11 cellular contexts compared by ENCODE assay signal in the genomic region with DNA sequence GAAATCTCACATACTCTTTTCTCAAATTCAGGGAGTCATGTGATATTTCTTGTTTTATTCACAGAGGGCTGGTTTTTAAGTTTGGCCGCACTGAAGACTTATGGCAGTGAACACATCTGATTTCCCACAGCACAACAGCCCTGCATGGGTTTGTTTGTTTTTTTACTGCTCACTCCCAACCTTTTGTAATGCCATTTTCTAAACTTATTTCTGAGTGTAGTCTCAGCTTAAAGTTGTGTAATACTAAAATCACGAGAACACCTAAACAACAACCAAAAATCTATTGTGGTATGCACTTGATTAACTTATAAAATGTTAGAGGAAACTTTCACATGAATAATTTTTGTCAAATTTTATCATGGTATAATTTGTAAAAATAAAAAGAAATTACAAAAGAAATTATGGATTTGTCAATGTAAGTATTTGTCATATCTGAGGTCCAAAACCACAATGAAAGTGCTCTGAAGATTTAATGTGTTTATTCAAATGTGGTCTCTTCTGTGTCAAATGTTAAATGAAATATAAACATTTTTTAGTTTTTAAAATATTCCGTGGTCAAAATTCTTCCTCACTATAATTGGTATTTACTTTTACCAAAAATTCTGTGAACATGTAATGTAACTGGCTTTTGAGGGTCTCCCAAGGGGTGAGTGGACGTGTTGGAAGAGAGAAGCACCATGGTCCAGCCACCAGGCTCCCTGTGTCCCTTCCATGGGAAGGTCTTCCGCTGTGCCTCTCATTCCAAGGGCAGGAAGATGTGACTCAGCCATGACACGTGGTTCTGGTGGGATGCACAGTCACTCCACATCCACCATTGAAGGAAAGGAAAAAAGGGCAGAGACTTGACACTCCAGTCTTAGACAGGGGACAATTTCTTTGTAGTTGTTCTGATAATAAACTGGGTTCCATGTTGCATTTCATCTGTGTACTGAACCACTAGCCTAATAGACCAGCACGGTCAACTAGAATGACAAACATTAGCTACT. TPM values are rescaled to one million over a fixed set of nuclear protein-coding genes. Genes with fewer than 3 reads are reported as not detected.
A peak's percentile ranks its signal among the peaks of the same experiment; 100 is the strongest.
DNase-seq lines count a peak whose midpoint lies in the region; ATAC-seq and TF ChIP-seq lines count a peak whose summit lies in the region.
"Had no signal": no experiment of that assay in that cellular context is flagged by ENCODE, and none has a peak within 500 bp of the region (broad histone marks: within the 10 kb centered on the region; RNA-seq: fewer than 3 reads in every experiment).

No MANE protein-coding gene starts in this region.

- H3K9ac ChIP-seq in H9 (ENCODE audit: extremely low read depth, insufficient read length, low read length) = no peak overlapping the region

- no peak overlapping the region for H2BK20ac ChIP-seq in H9 (ENCODE audit: low read depth, low read length, poor library complexity, severe bottlenecking)

- H2BK120ac ChIP-seq in H9 (ENCODE audit: low read depth, low read length, poor library complexity, severe bottlenecking) = no peak overlapping the region

- no peak overlapping the region for H3K27ac ChIP-seq in H9 (ENCODE audit: insufficient read length, low read depth, low read length)

- no CpG with 5 or more reads among the region's 7 CpGs for WGBS in H9 (ENCODE audit: extremely low coverage, insufficient read length, low lambda C conversion rate)

- H3K27ac Mint-ChIP-seq in H9 = no peak overlapping the region; a peak in 1 of 7 replicates
- H3K27ac Mint-ChIP-seq: activated naive CD8-positive, alpha-beta T cell treated with anti-CD3 and anti-CD28 coated beads, Interleukin-2, amount 10 ng/mL, durations not matched to agents 7 days and 5 days had no signal

- peak; percentile 65 for DNase-seq in AG08395 (ENCODE audit: low spot score)
- peak; percentile 73 for DNase-seq in HS-27A (ENCODE audit: low read depth)
- peak; percentile 73 for DNase-seq in astrocyte of the hippocampus (ENCODE audit: low read depth, low spot score)
- peak; percentile 55 to 78 for DNase-seq in lung microvascular endothelial cell (ENCODE audit: low read depth in 2 of 2)
- no peak for DNase-seq in GDM1 (lab: John Stamatoyannopoulos, UW)
- DNase-seq in H9 = no peak
- DNase-seq in left lobe of liver (ENCODE audit: low spot score) = no peak
- no peak for DNase-seq in activated gamma-delta T cell (lab: John Stamatoyannopoulos, UW)
- DNase-seq: activated naive CD8-positive, alpha-beta T cell treated with anti-CD3 and anti-CD28 coated beads, Interleukin-2, amount 10 ng/mL, durations not matched to agents 7 days and 5 days; natural killer cell; NCI-H526 treated with DMSO at 0.1 percent for 48 hours had no signal

- H3K56ac ChIP-seq in H9 (ENCODE audit: insufficient read length, low read depth, low read length) = no peak overlapping the region

- no peak overlapping the region for H2AFZ ChIP-seq in H9 (ENCODE audit: low read length)

- no peak overlapping the region for H4K91ac ChIP-seq in H9 (ENCODE audit: insufficient read length, low read depth, low read length)

- H3K4me3 Mint-ChIP-seq in H9 = no peak overlapping the region
- H3K4me3 Mint-ChIP-seq: activated naive CD8-positive, alpha-beta T cell treated with anti-CD3 and anti-CD28 coated beads, Interleukin-2, amount 10 ng/mL, durations not matched to agents 7 days and 5 days; natural killer cell had no signal

- no peaks in the 10 kb centered on the region for H3K4me1 ChIP-seq in H9 (ENCODE audit: insufficient read depth, low read length)

- no peak overlapping the region for H3K14ac ChIP-seq in H9 (ENCODE audit: insufficient read depth, low read length)

- no peak for TF ChIP-seq CTCF in H9 (conservative IDR thresholded peaks at IDR 0.05)

- no peak overlapping the region for H3T11ph ChIP-seq in H9 (ENCODE audit: low read length)

- no peak overlapping the region for H4K5ac ChIP-seq in H9 (ENCODE audit: insufficient read length, low read depth, low read length)

- no peaks in the 10 kb centered on the region for H3K27me3 ChIP-seq in H9 (ENCODE audit: insufficient read depth, low read length)

- no peak for ATAC-seq in left lobe of liver
- ATAC-seq: natural killer cell had no signal

- no peaks in the 10 kb centered on the region for H3K79me2 ChIP-seq in H9 (ENCODE audit: insufficient read depth, low read length)

- H2AK5ac ChIP-seq in H9 (ENCODE audit: insufficient read length, low read length) = no peak overlapping the region

- H3K27me3 Mint-ChIP-seq in H9 (ENCODE audit: low read depth) = no peaks in the 10 kb centered on the region
- H3K27me3 Mint-ChIP-seq: activated naive CD8-positive, alpha-beta T cell treated with anti-CD3 and anti-CD28 coated beads, Interleukin-2, amount 10 ng/mL, durations not matched to agents 7 days and 5 days had no signal

- no peak overlapping the region for H3K18ac ChIP-seq in H9 (ENCODE audit: insufficient read length, low read depth, low read length)

- H3K4ac ChIP-seq in H9 (ENCODE audit: low read depth, low read length) = no peak overlapping the region

- no peaks in the 10 kb centered on the region for H4K20me1 ChIP-seq in H9 (ENCODE audit: control insufficient read depth, insufficient read depth, insufficient read length)

- no peak overlapping the region for H4K8ac ChIP-seq in H9 (replicated peaks; ENCODE audit: insufficient read length, low read depth, low read length)

- H3K4me1 Mint-ChIP-seq in H9 = no peaks in the 10 kb centered on the region

- H3K23ac ChIP-seq in H9 (ENCODE audit: insufficient read length, low read depth, low read length) = no peak overlapping the region

- H3K9me3 Mint-ChIP-seq in H9 = no peaks in the 10 kb centered on the region
- H3K9me3 Mint-ChIP-seq: activated naive CD8-positive, alpha-beta T cell treated with anti-CD3 and anti-CD28 coated beads, Interleukin-2, amount 10 ng/mL, durations not matched to agents 7 days and 5 days; natural killer cell had no signal

- no peak overlapping the region for H3K4me2 ChIP-seq in H9 (ENCODE audit: insufficient read depth, insufficient read length, low read length)

- H3K23me2 ChIP-seq in H9 (ENCODE audit: insufficient read length, low read depth, low read length, poor library complexity, severe bottlenecking) = no peaks in the 10 kb centered on the region

- no peaks in the 10 kb centered on the region for H3K9me3 ChIP-seq in H9 (ENCODE audit: control insufficient read depth, low read depth, low read length)

- H2BK5ac ChIP-seq in H9 (ENCODE audit: insufficient read length, low read length) = no peak overlapping the region

- no peak overlapping the region for H2BK15ac ChIP-seq in H9 (ENCODE audit: low read depth, low read length)

- H2BK12ac ChIP-seq in H9 (ENCODE audit: insufficient read length, low read depth, low read length) = no peak overlapping the region

- peaks cover 6 to 53% (median 46%) of the 10 kb centered on the region in 3 experiments; a peak in 5 of 7 replicates for H3K36me3 Mint-ChIP-seq in H9 (ENCODE audit: insufficient read depth in 1 of 3, low read depth in 3 of 3)
- H3K36me3 Mint-ChIP-seq: natural killer cell had no signal

- peaks cover 4% of the 10 kb centered on the region for H3K79me1 ChIP-seq in H9 (ENCODE audit: insufficient read depth, low read depth, low read length, poor library complexity, severe bottlenecking)

RNA-seq across cellular contexts. Expression of a gene that starts 22.8 kb away (rescaled TPM):
- total RNA-seq in lung microvascular endothelial cell = 238 and 366 TPM in 2 replicates
- 94.2 and 95.9 TPM in 2 replicates for total RNA-seq in H9 (2021)
- total RNA-seq in left lobe of liver = 26.5 TPM

RNA-seq across cellular contexts. Expression of a gene that starts 59.7 kb away (rescaled TPM):
- total RNA-seq in lung microvascular endothelial cell (0.60 and 1.3 TPM in 2 replicates), H9 (2021) (0.26 and 0.90 TPM in 2 replicates), left lobe of liver (0.65 TPM)
- total RNA-seq: natural killer cell had no signal

Comparison
In these comparisons a context has a peak if more than half of its experiments do, and no peak if none do; other contexts are left out.
1. DNase-seq: peak in AG08395 (single experiment), HS-27A (single experiment), astrocyte of the hippocampus (single experiment) and lung microvascular endothelial cell (2 of 2); none in GDM1 (single experiment), H9 (single experiment), left lobe of liver (single experiment) and activated gamma-delta T cell (single experiment).